Comparison of ENCODE assay signal across 9 cellular contexts in genomic region chr4:169225058-169225751, GRCh38. TPM values are rescaled to one million over a fixed set of nuclear protein-coding genes. Genes with fewer than 3 reads are reported as not detected.
DNase-seq lines count a peak whose midpoint lies in the region; ATAC-seq and TF ChIP-seq lines count a peak whose summit lies in the region.
"Had no signal": no experiment of that assay in that cellular context is flagged by ENCODE, and none has a peak within 500 bp of the region (broad histone marks: within the 10 kb centered on the region; RNA-seq: fewer than 3 reads in every experiment).

No MANE protein-coding gene starts in this region.

- ATAC-seq in GM21390 (IDR thresholded peaks at IDR 0.05; ENCODE audit: unreplicated experiment), result peak; percentile 68

- no peak overlapping the region for H3K27ac Mint-ChIP-seq in osteocyte (ENCODE audit: unreplicated experiment)

- peaks cover 4% of the 10 kb centered on the region for H3K36me3 Mint-ChIP-seq in osteocyte (ENCODE audit: unreplicated experiment)

- H3K4me3 ChIP-seq in AG04449 (ENCODE audit: low read depth, low read length) (no peak overlapping the region), foreskin fibroblast (ENCODE audit: low read depth in 1 of 2, low read length in 2 of 2) (no peak overlapping the region)

- no peaks in the 10 kb centered on the region for H3K27me3 Mint-ChIP-seq in osteocyte (ENCODE audit: unreplicated experiment)

- peaks cover 23% of the 10 kb centered on the region for H3K4me1 Mint-ChIP-seq in osteocyte (ENCODE audit: unreplicated experiment)

- TF ChIP-seq CTCF in AG04449 (IDR thresholded peaks at IDR 0.05; ENCODE audit: insufficient read depth, low read length, missing control alignments) (no peak), foreskin fibroblast (IDR thresholded peaks at IDR 0.05; ENCODE audit: low read depth, low read length) (no peak), osteocyte (IDR thresholded peaks at IDR 0.05) (no peak)

- POLR2A ChIA-PET in AG04449 (lab: Yijun Ruan, JAX), result interaction anchor here (0.6 to 1.4 kb wide), 6 partner anchors 9 to 215 kb away, joined by 3 to 5 read pairs (median 4); partner anchors contain the start of genes CBR4 and SH3RF1

- CTCF ChIA-PET in AG04449 (lab: Yijun Ruan, JAX), result interaction anchor here (1.2 kb wide), 1 partner anchor 48 kb away, joined by 4 read pairs; no protein-coding TSS in a partner anchor

- DNase-seq in AG04449 (ENCODE audit: low read depth, low spot score) (peak; percentile 94), NCI-H460 (ENCODE audit: extremely low read depth, low read depth) (peak; percentile 41), foreskin fibroblast (peak; percentile 93 to 95), hippocampal formation (lab: John Stamatoyannopoulos, UW) (no peak), activated gamma-delta T cell (lab: John Stamatoyannopoulos, UW) (no peak), mucosa of gallbladder (ENCODE audit: low spot score) (no peak), osteocyte (ENCODE audit: extremely low spot score, unreplicated experiment) (no peak)
- DNase-seq: glutamatergic neuron had no signal

- H3K4me3 Mint-ChIP-seq in osteocyte (ENCODE audit: unreplicated experiment), result no peak overlapping the region

- no peaks in the 10 kb centered on the region for H3K9me3 Mint-ChIP-seq in osteocyte (ENCODE audit: unreplicated experiment)

RNA-seq across cellular contexts. Expression of gene SH3RF1, which starts 45.6 kb away (rescaled TPM):
- 3.9 and 4.4 TPM in 2 replicates for total RNA-seq in NCI-H460 (2014; rRNA removed; shearing (Covaris generic))
- 1.8 and 1.9 TPM in 2 replicates for polyA plus RNA-seq in NCI-H460 (2014; cell fraction: nucleus; rRNA removed)
- total RNA-seq in mucosa of gallbladder (46.0 TPM), osteocyte (27.6 and 31.8 TPM in 2 replicates)

Comparison
In these comparisons a context has a peak if more than half of its experiments do, and no peak if none do; other contexts are left out.
1. DNase-seq: peak in AG04449 (single experiment), NCI-H460 (single experiment) and foreskin fibroblast (2 of 2); none in hippocampal formation (0 of 2), activated gamma-delta T cell (single experiment), mucosa of gallbladder (single experiment) and osteocyte (single experiment).